20 cellular contexts compared by ENCODE assay signal in the genomic region with DNA sequence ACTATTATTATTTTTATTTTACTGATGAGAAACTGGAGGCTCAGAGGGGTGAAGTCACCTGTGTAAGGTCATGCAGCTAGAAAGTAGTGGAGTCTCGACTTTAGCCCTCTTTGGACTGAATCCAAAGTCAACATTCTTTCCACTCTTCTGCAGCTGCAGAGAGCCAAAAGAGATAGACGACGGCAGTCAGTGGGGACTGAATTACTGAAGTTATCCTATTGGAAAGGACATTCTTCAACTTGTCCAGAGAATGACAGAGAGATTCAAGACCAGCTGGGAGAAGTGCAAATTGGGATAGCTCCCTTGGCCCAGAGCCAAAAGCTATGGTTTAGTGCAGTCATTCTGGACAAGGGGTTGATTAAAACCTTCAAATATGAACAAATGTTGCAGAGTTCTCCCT. TPM values are rescaled to one million over a fixed set of nuclear protein-coding genes. Genes with fewer than 3 reads are reported as not detected.
DNase-seq lines count a peak whose midpoint lies in the region; ATAC-seq and TF ChIP-seq lines count a peak whose summit lies in the region.
"Had no signal": no experiment of that assay in that cellular context is flagged by ENCODE, and none has a peak within 500 bp of the region (broad histone marks: within the 10 kb centered on the region; RNA-seq: fewer than 3 reads in every experiment).

No MANE protein-coding gene starts in this region.

- ATAC-seq in left colon (peak; percentile 58), GM18907 (IDR thresholded peaks at IDR 0.05; ENCODE audit: unreplicated experiment) (no peak), sciatic nerve (no peak)

- H3K27me3 ChIP-seq in esophagus muscularis mucosa, result no peaks in the 10 kb centered on the region

- no peak for TF ChIP-seq POLR2A in esophagus muscularis mucosa (IDR thresholded peaks at IDR 0.05; ENCODE audit: low read depth)

- TF ChIP-seq EP300 in esophagus muscularis mucosa (IDR thresholded peaks at IDR 0.05), result no peak

- TF ChIP-seq CTCF in esophagus muscularis mucosa (IDR thresholded peaks at IDR 0.05), result no peak

- WGBS in esophagus muscularis mucosa, result 18% methylated on average over 3 of the region's 3 CpGs

- H3K4me3 ChIP-seq in esophagus muscularis mucosa, result no peak overlapping the region
- H3K4me3 ChIP-seq: BLaER1, GM23248, prostate gland, thoracic aorta had no signal

- DNase-seq in NCI-H1417 (lab: John Stamatoyannopoulos, UW) (peak in 2 of 3 experiments; percentile 7 to 45), NCI-H1417 treated with DMSO at 0.1 percent for 48 hours (lab: John Stamatoyannopoulos, UW) (no peak), HT-29 (ENCODE audit: low spot score) (peak; percentile 47), NCI-H82 treated with DMSO at 0.1 percent for 48 hours (lab: John Stamatoyannopoulos, UW; ENCODE audit: unreplicated experiment) (peak; percentile 56), left colon (no peak), sciatic nerve (ENCODE audit: low spot score) (no peak), esophagus muscularis mucosa (ENCODE audit: extremely low spot score) (no peak)
- DNase-seq: activated effector memory CD4-positive, alpha-beta T cell treated with Interleukin-2 at 50 U/mL for 16 hours; GM23248; kidney; midbrain; NCI-H2081 had no signal

- H3K27ac ChIP-seq in esophagus muscularis mucosa (replicated peaks in 1 of 4), result no peak overlapping the region
- H3K27ac ChIP-seq: BLaER1, GM23248, prostate gland, thoracic aorta had no signal

- no peaks in the 10 kb centered on the region for H3K36me3 ChIP-seq in esophagus muscularis mucosa
- H3K36me3 ChIP-seq: BLaER1, prostate gland, thoracic aorta had no signal

- intact Hi-C loops in left colon (cut with DNase I, micrococcal nuclease), result no loop called here
- intact Hi-C loops in sciatic nerve (cut with DNase I), result no loop called here
- intact Hi-C loops in esophagus muscularis mucosa (cut with DNase I), result loop anchor here (2.0 kb wide), 1 partner anchor 48 kb away; no protein-coding TSS in a partner anchor

- no peaks in the 10 kb centered on the region for H3K9me3 ChIP-seq in esophagus muscularis mucosa
- H3K9me3 ChIP-seq: BLaER1, prostate gland, thoracic aorta had no signal

- peaks cover 0 to 4% (median 0%) of the 10 kb centered on the region in 4 donors for H3K4me1 ChIP-seq in esophagus muscularis mucosa
- H3K4me1 ChIP-seq: BLaER1, prostate gland had no signal

RNA-seq across cellular contexts. Expression of a gene that starts 42.5 kb away (rescaled TPM):
- 3.5 and 4.7 TPM in 2 replicates for total RNA-seq in HT-29 (2014; rRNA removed; shearing (Covaris generic))
- total RNA-seq in left colon (not detected), sciatic nerve (not detected), esophagus muscularis mucosa (not detected)
- total RNA-seq: A172, GM23248, M059J, neural crest cell, RPMI7951, thoracic aorta had no signal

Comparison
In these comparisons a context has a peak if more than half of its experiments do, and no peak if none do; other contexts are left out.
1. DNase-seq: peak in NCI-H1417 (2 of 3), HT-29 (single experiment) and NCI-H82 treated with DMSO at 0.1 percent for 48 hours (single experiment); none in NCI-H1417 treated with DMSO at 0.1 percent for 48 hours (single experiment), left colon (0 of 2), sciatic nerve (single experiment) and esophagus muscularis mucosa (single experiment).